ENCODE assay signal across 1 cellular context in the genomic region with DNA sequence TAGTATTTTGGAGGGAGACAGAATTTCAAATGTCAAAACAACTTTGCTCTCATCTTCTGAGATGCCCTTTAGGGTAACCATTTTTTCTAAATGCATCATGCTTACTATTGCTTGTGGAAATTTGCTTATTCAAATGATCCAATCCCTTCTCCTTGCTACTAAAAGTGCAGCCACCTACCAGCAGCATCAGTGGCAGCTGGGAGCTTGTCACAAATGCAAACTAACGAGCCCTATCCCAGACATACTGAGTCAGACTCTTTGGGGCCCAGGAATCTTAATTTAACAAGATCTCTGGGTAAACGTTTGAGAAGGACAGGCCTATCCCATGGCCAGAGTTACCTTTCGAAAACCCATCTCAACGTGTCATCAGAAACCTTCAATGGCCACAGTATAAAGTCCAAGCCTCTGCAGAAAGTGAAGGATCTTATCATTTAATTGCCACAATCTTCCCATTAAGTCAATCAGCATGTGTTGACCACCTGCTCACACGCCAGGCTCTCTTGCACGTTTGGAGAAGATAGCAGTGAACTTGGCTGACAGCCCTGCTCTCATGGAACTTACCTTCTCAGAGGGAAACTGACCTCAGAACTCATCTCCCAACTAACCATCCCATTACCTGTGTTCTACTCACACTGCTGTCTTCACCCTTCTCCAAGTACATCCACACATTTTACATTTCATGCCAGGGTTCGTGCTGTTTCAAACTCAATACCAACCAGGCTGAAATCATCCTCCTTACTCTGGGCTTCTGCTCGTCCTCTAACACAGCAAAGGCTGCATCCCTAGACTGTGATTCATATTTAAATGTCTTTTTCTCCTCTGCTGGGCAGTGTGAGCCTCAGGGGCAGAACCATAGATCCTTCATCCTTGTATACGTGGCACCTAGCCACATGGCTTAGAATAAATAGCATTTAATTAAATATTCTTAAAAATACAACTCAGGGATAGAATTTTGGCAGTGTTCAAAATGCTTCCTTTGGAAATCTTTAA.
TF ChIP-seq lines count a peak whose summit lies in the region.

No MANE protein-coding gene starts in this region.

TF ChIP-seq in IMR-90, 13 proteins besides CTCF, POLR2A, EP300 and RAD21:
- TF ChIP-seq SMC3 (IDR thresholded peaks at IDR 0.05; ENCODE audit: low read depth, low read length) (no peak), CHD1 (IDR thresholded peaks at IDR 0.05; ENCODE audit: low read depth, low read length) (no peak), CEBPB (IDR thresholded peaks at IDR 0.05; ENCODE audit: low read depth, low read length) (no peak), ELK1 (IDR thresholded peaks at IDR 0.05; ENCODE audit: borderline replicate concordance, low read depth, low read length) (no peak), MAZ (IDR thresholded peaks at IDR 0.05; ENCODE audit: borderline replicate concordance, low read depth, low read length) (no peak), FOS (IDR thresholded peaks at IDR 0.05; ENCODE audit: low read depth, low read length) (no peak), RCOR1 (IDR thresholded peaks at IDR 0.05; ENCODE audit: insufficient replicate concordance, low read length) (no peak), RFX5 (IDR thresholded peaks at IDR 0.05; ENCODE audit: low read depth, low read length) (no peak), MXI1 (IDR thresholded peaks at IDR 0.05; ENCODE audit: borderline replicate concordance, low read depth, low read length) (no peak), NFE2L2 (IDR thresholded peaks at IDR 0.05; ENCODE audit: low read depth, low read length) (no peak), MAFK (IDR thresholded peaks at IDR 0.05; ENCODE audit: low read depth, low read length) (no peak), BHLHE40 (IDR thresholded peaks at IDR 0.05; ENCODE audit: low read depth, low read length) (no peak)
- TF ChIP-seq, protein P1, sequence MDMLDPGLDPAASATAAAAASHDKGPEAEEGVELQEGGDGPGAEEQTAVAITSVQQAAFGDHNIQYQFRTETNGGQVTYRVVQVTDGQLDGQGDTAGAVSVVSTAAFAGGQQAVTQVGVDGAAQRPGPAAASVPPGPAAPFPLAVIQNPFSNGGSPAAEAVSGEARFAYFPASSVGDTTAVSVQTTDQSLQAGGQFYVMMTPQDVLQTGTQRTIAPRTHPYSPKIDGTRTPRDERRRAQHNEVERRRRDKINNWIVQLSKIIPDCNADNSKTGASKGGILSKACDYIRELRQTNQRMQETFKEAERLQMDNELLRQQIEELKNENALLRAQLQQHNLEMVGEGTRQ (IDR thresholded peaks at IDR 0.05; ENCODE audit: low read depth, low read length), result no peak
